Comparison of ENCODE assay signal across 9 cellular contexts in the genomic region with DNA sequence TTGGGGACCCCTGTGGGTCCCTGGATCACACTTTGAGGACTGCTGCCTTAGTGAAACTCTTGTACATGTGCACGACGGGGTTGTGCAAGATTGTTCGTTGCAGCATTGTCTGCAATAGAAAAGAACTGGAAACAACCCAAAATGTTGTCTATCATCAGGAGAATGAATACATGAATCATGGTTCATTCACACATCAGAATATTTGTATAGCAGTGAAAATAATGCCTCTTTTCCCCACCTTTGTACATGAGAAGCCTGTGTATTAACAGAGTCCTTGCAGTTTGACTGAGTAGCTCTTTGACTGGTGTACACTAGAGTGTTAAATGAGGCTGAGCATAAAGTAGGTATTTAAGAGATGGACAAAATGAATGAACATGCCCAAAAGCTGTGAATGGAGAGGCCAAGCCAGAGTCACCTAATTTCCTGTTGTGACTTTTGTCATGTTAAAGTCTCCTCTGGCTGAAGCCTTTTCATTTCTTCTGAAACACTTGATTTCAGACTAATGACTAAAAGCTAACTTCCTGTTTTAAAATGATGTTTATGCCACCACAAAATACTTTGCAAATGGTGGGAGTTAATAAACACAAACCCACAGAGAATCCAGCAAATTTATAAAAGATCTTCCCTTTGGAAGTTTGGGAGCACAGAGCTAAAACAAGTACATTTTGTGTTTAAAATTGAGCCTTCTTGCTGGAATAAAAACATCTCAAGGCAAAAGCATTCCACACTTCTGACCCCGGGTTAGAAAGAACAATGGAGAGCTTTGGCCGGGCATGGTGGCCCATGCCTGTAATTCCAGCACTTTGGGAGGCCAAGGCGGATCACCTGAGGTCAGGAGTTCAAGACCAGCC. TPM values are rescaled to one million over a fixed set of nuclear protein-coding genes. Genes with fewer than 3 reads are reported as not detected.
A peak's percentile ranks its signal among the peaks of the same experiment; 100 is the strongest.
DNase-seq lines count a peak whose midpoint lies in the region; ATAC-seq and TF ChIP-seq lines count a peak whose summit lies in the region.
"Had no signal": no experiment of that assay in that cellular context is flagged by ENCODE, and none has a peak within 500 bp of the region (broad histone marks: within the 10 kb centered on the region; RNA-seq: fewer than 3 reads in every experiment).

No MANE protein-coding gene starts in this region.

- ATAC-seq in activated naive CD8-positive, alpha-beta T cell treated with anti-CD3 and anti-CD28 coated beads, Interleukin-2, amount 10 ng/mL, durations not matched to agents 7 days and 5 days (ENCODE audit: low read depth): no peak
- no peak for ATAC-seq in GM18909 (IDR thresholded peaks at IDR 0.05; ENCODE audit: poor library complexity, unreplicated experiment)

- peak overlapping the region; percentile 29 for H3K27ac ChIP-seq in mesodermal cell (ENCODE audit: low read depth, low read length, severe bottlenecking)

- TF ChIP-seq CTCF in GM12865 (IDR thresholded peaks at IDR 0.05; ENCODE audit: insufficient read depth, low read depth, low read length, missing control alignments): no peak
- no peak for TF ChIP-seq CTCF in NB4 (IDR thresholded peaks at IDR 0.05; ENCODE audit: low read depth, low read length)

- TF ChIP-seq POLR2A in NB4 (IDR thresholded peaks at IDR 0.05; ENCODE audit: extremely low read depth, insufficient read length): no peak

- H3K9me3 Mint-ChIP-seq in activated naive CD8-positive, alpha-beta T cell treated with anti-CD3 and anti-CD28 coated beads, Interleukin-2, amount 10 ng/mL, durations not matched to agents 7 days and 5 days: no peaks in the 10 kb centered on the region

- POLR2A ChIA-PET in activated naive CD8-positive, alpha-beta T cell treated with anti-CD3 and anti-CD28 coated beads, Interleukin-2, amount 10 ng/mL, durations not matched to agents 7 days and 5 days (lab: Charles Lee): interaction anchor here (1.3 to 2.3 kb wide), 2 partner anchors 15 to 21 kb away, joined by 5 to 18 read pairs; partner anchors contain the start of gene USP3

- WGBS in mesodermal cell (ENCODE audit: insufficient coverage in 2 of 2), 2 experiments: 58 to 76% methylated on average over 3 to 6 of the region's 6 CpGs

- peaks cover 21% of the 10 kb centered on the region for H3K4me1 ChIP-seq in mesodermal cell (ENCODE audit: control insufficient read depth, insufficient read depth, low read length, poor library complexity, severe bottlenecking)

- peaks cover 47% of the 10 kb centered on the region for H3K4me1 Mint-ChIP-seq in activated naive CD8-positive, alpha-beta T cell treated with anti-CD3 and anti-CD28 coated beads, Interleukin-2, amount 10 ng/mL, durations not matched to agents 7 days and 5 days

- H3K27me3 Mint-ChIP-seq in activated naive CD8-positive, alpha-beta T cell treated with anti-CD3 and anti-CD28 coated beads, Interleukin-2, amount 10 ng/mL, durations not matched to agents 7 days and 5 days: no peaks in the 10 kb centered on the region

- peak overlapping the region; percentile 84 for H3K27ac Mint-ChIP-seq in activated naive CD8-positive, alpha-beta T cell treated with anti-CD3 and anti-CD28 coated beads, Interleukin-2, amount 10 ng/mL, durations not matched to agents 7 days and 5 days

- no peaks in the 10 kb centered on the region for H3K9me3 ChIP-seq in mesodermal cell (ENCODE audit: control insufficient read depth, low read length)

- H3K36me3 Mint-ChIP-seq in activated naive CD8-positive, alpha-beta T cell treated with anti-CD3 and anti-CD28 coated beads, Interleukin-2, amount 10 ng/mL, durations not matched to agents 7 days and 5 days: no peaks in the 10 kb centered on the region
- H3K36me3 Mint-ChIP-seq: brain had no signal

- H3K36me3 ChIP-seq in mesodermal cell (ENCODE audit: control insufficient read depth, insufficient read depth, low read length): no peaks in the 10 kb centered on the region

- H3K4me3 Mint-ChIP-seq in activated naive CD8-positive, alpha-beta T cell treated with anti-CD3 and anti-CD28 coated beads, Interleukin-2, amount 10 ng/mL, durations not matched to agents 7 days and 5 days: peak overlapping the region; percentile 16
- H3K4me3 Mint-ChIP-seq: brain had no signal

- DNase-seq in GM12865 (ENCODE audit: low read depth) (peak; percentile 87), NB4 (ENCODE audit: low read depth) (peak; percentile 35), EL (no peak), NCI-H1105 treated with DMSO at 0.1 percent for 48 hours (lab: John Stamatoyannopoulos, UW) (no peak)
- no peak for DNase-seq in activated naive CD8-positive, alpha-beta T cell treated with anti-CD3 and anti-CD28 coated beads, Interleukin-2, amount 10 ng/mL, durations not matched to agents 7 days and 5 days
- DNase-seq: NCI-H2171 had no signal

- no peak overlapping the region; the same call in 1 of the 2 replicates for H3K4me3 ChIP-seq in GM12865 (ENCODE audit: low read depth, low read length)
- no peak overlapping the region for H3K4me3 ChIP-seq in NB4 (ENCODE audit: low read depth, low read length)
- H3K4me3 ChIP-seq in mesodermal cell (ENCODE audit: extremely low read depth, insufficient read depth, low read length, poor library complexity, severe bottlenecking): no peak overlapping the region

RNA-seq across cellular contexts. Expression of gene USP3, which starts 20.6 kb away (rescaled TPM):
- 10 to 100 TPM; 75.6 to 83.1 TPM for total RNA-seq in activated naive CD8-positive, alpha-beta T cell treated with anti-CD3 and anti-CD28 coated beads, Interleukin-2, amount 10 ng/mL, durations not matched to agents 7 days and 5 days
- polyA plus RNA-seq in mesodermal cell (2013, experiment 1 of 2): 41.5 TPM
- 46.2 TPM for polyA plus RNA-seq in mesodermal cell (2013, experiment 2 of 2)

Comparison
In these comparisons a context has a peak if more than half of its experiments do, and no peak if none do; other contexts are left out.
1. DNase-seq: peak in GM12865 (single experiment) and NB4 (single experiment); none in activated naive CD8-positive, alpha-beta T cell treated with anti-CD3 and anti-CD28 coated beads, Interleukin-2, amount 10 ng/mL, durations not matched to agents 7 days and 5 days (single experiment), EL (single experiment) and NCI-H1105 treated with DMSO at 0.1 percent for 48 hours (single experiment).